In genomic region chr4:7899184-7899583, GRCh38 we compare ENCODE assay signal across 23 cellular contexts. TPM values are rescaled to one million over a fixed set of nuclear protein-coding genes. Genes with fewer than 3 reads are reported as not detected.
DNase-seq lines count a peak whose midpoint lies in the region; ATAC-seq and TF ChIP-seq lines count a peak whose summit lies in the region.
"Had no signal": no experiment of that assay in that cellular context is flagged by ENCODE, and none has a peak within 500 bp of the region (broad histone marks: within the 10 kb centered on the region; RNA-seq: fewer than 3 reads in every experiment).

No MANE protein-coding gene starts in this region.

- H3K27me3 ChIP-seq in Panc1 (ENCODE audit: control insufficient read depth, insufficient read depth, low read length) = no peaks in the 10 kb centered on the region
- no peaks in the 10 kb centered on the region for H3K27me3 ChIP-seq in endodermal cell (ENCODE audit: control insufficient read depth, insufficient read depth, low read length, poor library complexity, severe bottlenecking)
- H3K27me3 ChIP-seq: BLaER1 treated with 17β-estradiol and CSF1 and Interleukin-3, amounts not matched to agents 10 nM and 100 nM had no signal

- no peaks in the 10 kb centered on the region for H3K36me3 ChIP-seq in Panc1 (ENCODE audit: control insufficient read depth, insufficient read depth, low read length)
- H3K36me3 ChIP-seq in endodermal cell (ENCODE audit: control insufficient read depth, insufficient read depth, low read length) = no peaks in the 10 kb centered on the region
- H3K36me3 ChIP-seq: BLaER1 treated with 17β-estradiol and CSF1 and Interleukin-3, amounts not matched to agents 10 nM and 100 nM; HAP-1 had no signal

- H3K27me3 Mint-ChIP-seq in endodermal cell (ENCODE audit: insufficient read depth) (no peaks in the 10 kb centered on the region), nephron (ENCODE audit: low read depth) (no peaks in the 10 kb centered on the region)
- H3K27me3 Mint-ChIP-seq: CD4-positive, alpha-beta T cell had no signal

- no peak overlapping the region for H3K9ac ChIP-seq in endodermal cell (ENCODE audit: extremely low read depth, low read length, poor library complexity, severe bottlenecking)
- H3K9ac ChIP-seq: BLaER1 treated with 17β-estradiol and CSF1 and Interleukin-3, amounts not matched to agents 10 nM and 100 nM; GM23248 had no signal

- intact Hi-C loops in Panc1 (cut with micrococcal nuclease; ENCODE audit: unreplicated experiment) = no loop called here

- H3K4me1 Mint-ChIP-seq in endodermal cell = peaks cover 45% of the 10 kb centered on the region
- peaks cover 82% of the 10 kb centered on the region for H3K4me1 Mint-ChIP-seq in nephron

- no peak overlapping the region for H3K4me3 ChIP-seq in Panc1 (ENCODE audit: low read depth in 2 of 2, low read length in 2 of 2)
- peak overlapping the region; percentile 64 for H3K4me3 ChIP-seq in endodermal cell (ENCODE audit: low read length)
- H3K4me3 ChIP-seq: A549; BLaER1 treated with 17β-estradiol and CSF1 and Interleukin-3, amounts not matched to agents 10 nM and 100 nM; GM23248; HAP-1 had no signal

- POLR2A ChIA-PET in Panc1 (lab: Charles Lee) = no interaction called here

- CTCF ChIA-PET in Panc1 (lab: Charles Lee) = no interaction called here

- H3K27ac Mint-ChIP-seq in endodermal cell (no peak overlapping the region), nephron (peak overlapping the region in 2 of 3 experiments; percentile 32 to 34)
- H3K27ac Mint-ChIP-seq: CD4-positive, alpha-beta T cell had no signal

- H3K9me3 ChIP-seq in Panc1 (ENCODE audit: control insufficient read depth, insufficient read depth, low read depth, low read length) (no peaks in the 10 kb centered on the region), endodermal cell (ENCODE audit: control insufficient read depth, low read length) (no peaks in the 10 kb centered on the region)
- H3K9me3 ChIP-seq: A549; BLaER1 treated with 17β-estradiol and CSF1 and Interleukin-3, amounts not matched to agents 10 nM and 100 nM; HAP-1 had no signal

- ATAC-seq in Panc1 (no peak), HG02571 (IDR thresholded peaks at IDR 0.05; ENCODE audit: unreplicated experiment) (no peak)
- ATAC-seq: A549 had no signal

- in situ Hi-C loops in Panc1 (cut with HindIII; ENCODE audit: low pct_unique_long_range_greater_than_20kb, low sequenced_read_pairs) = no loop called here

- H3K4me3 Mint-ChIP-seq in endodermal cell = no peak overlapping the region
- H3K4me3 Mint-ChIP-seq in nephron = no peak overlapping the region
- H3K4me3 Mint-ChIP-seq: CD4-positive, alpha-beta T cell had no signal

- H3K27ac ChIP-seq in Panc1 (ENCODE audit: low read length) = peak overlapping the region; percentile 86
- H3K27ac ChIP-seq in endodermal cell (ENCODE audit: low read depth, low read length) = no peak overlapping the region
- H3K27ac ChIP-seq: A549; BLaER1 treated with 17β-estradiol and CSF1 and Interleukin-3, amounts not matched to agents 10 nM and 100 nM had no signal

- DNase-seq in Panc1 (ENCODE audit: low read depth, low spot score) (no peak), endodermal cell (no peak), hippocampal formation (lab: John Stamatoyannopoulos, UW) (no peak), NCI-H1092 treated with DMSO at 0.1 percent for 48 hours (lab: John Stamatoyannopoulos, UW) (no peak)
- DNase-seq in activated CD4-positive, CD25-positive, alpha-beta regulatory T cell treated with anti-CD3 and anti-CD28 coated beads, Interleukin-2, amount 50 U/mL, for 72 hours = no peak
- DNase-seq: AML-193; CD4-positive, alpha-beta T cell; COR-L47; DMS53; GM23248; Karpas-422; NCI-H1105; NCI-H1436 treated with DMSO at 0.1 percent for 48 hours; NCI-H187 treated with DMSO at 0.1 percent for 48 hours; NCI-H2107; NCI-H446; NCI-H524 treated with DMSO at 0.1 percent for 48 hours; NCI-H774 had no signal

- H3K9me3 Mint-ChIP-seq in endodermal cell (no peaks in the 10 kb centered on the region), nephron (no peaks in the 10 kb centered on the region)
- H3K9me3 Mint-ChIP-seq: CD4-positive, alpha-beta T cell had no signal

- H3K4me1 ChIP-seq in Panc1 (ENCODE audit: control insufficient read depth, insufficient read depth, low read length) (peaks cover 96% of the 10 kb centered on the region), endodermal cell (ENCODE audit: control insufficient read depth, insufficient read depth, low read length) (peaks cover 30% of the 10 kb centered on the region)

- 56 to 80% methylated on average over 2 to 7 of the region's 7 CpGs for WGBS in endodermal cell (ENCODE audit: insufficient coverage in 1 of 2, insufficient read length in 1 of 2), 2 experiments

- no peaks in the 10 kb centered on the region for H3K36me3 Mint-ChIP-seq in endodermal cell (ENCODE audit: low read depth)
- peaks cover 10% of the 10 kb centered on the region for H3K36me3 Mint-ChIP-seq in nephron (ENCODE audit: low read depth)

- no peak for TF ChIP-seq CTCF in Panc1 (IDR thresholded peaks at IDR 0.05)
- TF ChIP-seq CTCF in endodermal cell (conservative IDR thresholded peaks at IDR 0.05) = no peak
- no peak for TF ChIP-seq CTCF in nephron (IDR thresholded peaks at IDR 0.05; ENCODE audit: unreplicated experiment in 3 of 3)

- BruUV-seq in Panc1 (replicated peaks; lab: Mats Ljungman, UMichigan) = no TSS peak

RNA-seq across cellular contexts. Expression of gene AFAP1, which starts 40.5 kb away (rescaled TPM):
- total RNA-seq in Panc1 (2021; ENCODE audit: unreplicated experiment) = 94.7 TPM
- 90.7 TPM for polyA plus RNA-seq in Panc1 (2012; ENCODE audit: insufficient read length)
- 10 to 100 TPM; 18.2 to 22.5 TPM for total RNA-seq in endodermal cell
- 24.1 TPM for polyA plus RNA-seq in endodermal cell (2013, experiment 1 of 2)
- 22.7 TPM for polyA plus RNA-seq in endodermal cell (2013, experiment 2 of 2)
